ENCODE assay signal across 8 cellular contexts in genomic region chr17:19507673-19508326, GRCh38. TPM values are rescaled to one million over a fixed set of nuclear protein-coding genes. Genes with fewer than 3 reads are reported as not detected.
DNase-seq lines count a peak whose midpoint lies in the region; ATAC-seq lines count a peak whose summit lies in the region.

No MANE protein-coding gene starts in this region.

- peak overlapping the region; percentile 89 for H3K4me3 Mint-ChIP-seq in dendritic cell treated with granulocyte-macrophage colony-stimulating factor and Interleukin-4, amounts not matched to agents 40 ng/mL and 50 ng/mL, for 4 days

- peaks cover 10% of the 10 kb centered on the region for H3K4me1 Mint-ChIP-seq in dendritic cell treated with granulocyte-macrophage colony-stimulating factor and Interleukin-4, amounts not matched to agents 40 ng/mL and 50 ng/mL, for 4 days (ENCODE audit: low read depth)

- H3K27me3 Mint-ChIP-seq in dendritic cell treated with granulocyte-macrophage colony-stimulating factor and Interleukin-4, amounts not matched to agents 40 ng/mL and 50 ng/mL, for 4 days = peaks cover 20% of the 10 kb centered on the region

- peak overlapping the region; percentile 76 for H3K27ac Mint-ChIP-seq in dendritic cell treated with granulocyte-macrophage colony-stimulating factor and Interleukin-4, amounts not matched to agents 40 ng/mL and 50 ng/mL, for 4 days

- ATAC-seq in GM18520 (IDR thresholded peaks at IDR 0.05; ENCODE audit: unreplicated experiment) = peak; percentile 55
- ATAC-seq in HG03196 (IDR thresholded peaks at IDR 0.05; ENCODE audit: unreplicated experiment) = peak; percentile 70
- peak; percentile 90 for ATAC-seq in left lobe of liver

- intact Hi-C loops in dendritic cell treated with granulocyte-macrophage colony-stimulating factor and Interleukin-4, amounts not matched to agents 40 ng/mL and 50 ng/mL, for 4 days (cut with micrococcal nuclease) = loop anchor here (5.0 kb wide), 1 partner anchor 130 kb away; the partner anchor contains the start of gene MAPK7

- peaks cover 15% of the 10 kb centered on the region for H3K36me3 Mint-ChIP-seq in dendritic cell treated with granulocyte-macrophage colony-stimulating factor and Interleukin-4, amounts not matched to agents 40 ng/mL and 50 ng/mL, for 4 days (ENCODE audit: low read depth)

- no peaks in the 10 kb centered on the region for H3K9me3 Mint-ChIP-seq in dendritic cell treated with granulocyte-macrophage colony-stimulating factor and Interleukin-4, amounts not matched to agents 40 ng/mL and 50 ng/mL, for 4 days

- DNase-seq in 8988T (peak; percentile 74), NCI-H510A (lab: John Stamatoyannopoulos, UW) (peak; percentile 86), left lobe of liver (ENCODE audit: low spot score) (peak; percentile 90)
- DNase-seq in activated CD4-positive, alpha-beta T cell treated with anti-CD3 and anti-CD28 coated beads, Interleukin-2, amount 50 U/mL, for 24 hours (ENCODE audit: low read depth in 1 of 2, low spot score in 1 of 2) = peak; percentile 81 to 92
- peak; percentile 75 for DNase-seq in stimulated activated CD4-positive, alpha-beta T cell treated with anti-CD3 and anti-CD28 coated beads, Interleukin-1b, Interleukin-23, amount 100 ng/mL, for 48 hours

RNA-seq across cellular contexts. Expression of gene SLC47A1, which starts 25.9 kb away (rescaled TPM):
- total RNA-seq in left lobe of liver = 101 TPM

Comparison
In these comparisons a context has a peak if more than half of its experiments do, and no peak if none do; other contexts are left out.
1. Peak in every context shown above with its lines: DNase-seq and ATAC-seq.